Comparison of ENCODE assay signal across 10 cellular contexts in the genomic region with DNA sequence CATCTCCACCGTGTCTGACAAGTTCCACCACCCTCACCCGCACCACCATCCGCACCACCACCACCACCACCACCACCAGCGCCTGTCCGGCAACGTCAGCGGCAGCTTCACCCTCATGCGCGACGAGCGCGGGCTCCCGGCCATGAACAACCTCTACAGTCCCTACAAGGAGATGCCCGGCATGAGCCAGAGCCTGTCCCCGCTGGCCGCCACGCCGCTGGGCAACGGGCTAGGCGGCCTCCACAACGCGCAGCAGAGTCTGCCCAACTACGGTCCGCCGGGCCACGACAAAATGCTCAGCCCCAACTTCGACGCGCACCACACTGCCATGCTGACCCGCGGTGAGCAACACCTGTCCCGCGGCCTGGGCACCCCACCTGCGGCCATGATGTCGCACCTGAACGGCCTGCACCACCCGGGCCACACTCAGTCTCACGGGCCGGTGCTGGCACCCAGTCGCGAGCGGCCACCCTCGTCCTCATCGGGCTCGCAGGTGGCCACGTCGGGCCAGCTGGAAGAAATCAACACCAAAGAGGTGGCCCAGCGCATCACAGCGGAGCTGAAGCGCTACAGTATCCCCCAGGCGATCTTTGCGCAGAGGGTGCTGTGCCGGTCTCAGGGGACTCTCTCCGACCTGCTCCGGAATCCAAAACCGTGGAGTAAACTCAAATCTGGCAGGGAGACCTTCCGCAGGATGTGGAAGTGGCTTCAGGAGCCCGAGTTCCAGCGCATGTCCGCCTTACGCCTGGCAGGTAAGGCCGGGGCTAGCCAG. TPM values are rescaled to one million over a fixed set of nuclear protein-coding genes. Genes with fewer than 3 reads are reported as not detected.
DNase-seq lines count a peak whose midpoint lies in the region; ATAC-seq, FAIRE-seq and TF ChIP-seq lines count a peak whose summit lies in the region.
"Had no signal": no experiment of that assay in that cellular context is flagged by ENCODE, and none has a peak within 500 bp of the region (broad histone marks: within the 10 kb centered on the region; RNA-seq: fewer than 3 reads in every experiment).

No MANE protein-coding gene starts in this region.

- peaks cover 5% of the 10 kb centered on the region for H3K9me3 Mint-ChIP-seq in activated T-helper 1 cell treated with anti-CD3 and anti-CD28 coated beads, Interleukin-12 subunit alpha, Interleukin-12 subunit beta, Interleukin-2, Interleukin-4 antibody, amounts not matched to agents 30 ng/mL and 10 ng/mL and 1 ng/mL, durations not matched to agents 14 hours and 24 hours and 36 hours

- DNase-seq in GM13976 (ENCODE audit: low spot score), result peak; percentile 17
- DNase-seq in activated T-helper 1 cell treated with anti-CD3 and anti-CD28 coated beads, Interleukin-12 subunit alpha, Interleukin-12 subunit beta, Interleukin-2, Interleukin-4 antibody, amounts not matched to agents 30 ng/mL and 10 ng/mL and 1 ng/mL, durations not matched to agents 14 hours and 24 hours and 36 hours (ENCODE audit: low spot score), result no peak
- peak in 2 of 3 donors; percentile 34 to 60 for DNase-seq in right lobe of liver
- DNase-seq in GM12891 (ENCODE audit: insufficient read length, low spot score), result no peak
- no peak for DNase-seq in AG08396 (ENCODE audit: low spot score)
- DNase-seq: cortex of kidney, lower lobe of right lung had no signal

- WGBS in right lobe of liver (ENCODE audit: insufficient coverage, low coverage, low lambda C conversion rate, missing lambda C conversion rate), result 2% methylated on average over 20 of the region's 62 CpGs

- H3K9me3 ChIP-seq in right lobe of liver, result no peaks in the 10 kb centered on the region
- H3K9me3 ChIP-seq: lower lobe of right lung had no signal

- peak overlapping the region; percentile 83 for H3K27ac Mint-ChIP-seq in activated T-helper 1 cell treated with anti-CD3 and anti-CD28 coated beads, Interleukin-12 subunit alpha, Interleukin-12 subunit beta, Interleukin-2, Interleukin-4 antibody, amounts not matched to agents 30 ng/mL and 10 ng/mL and 1 ng/mL, durations not matched to agents 14 hours and 24 hours and 36 hours

- peak overlapping the region; percentile 55 to 79 (median 64) for H3K4me3 ChIP-seq in right lobe of liver
- H3K4me3 ChIP-seq: lower lobe of right lung had no signal

- H3K4me1 Mint-ChIP-seq in activated T-helper 1 cell treated with anti-CD3 and anti-CD28 coated beads, Interleukin-12 subunit alpha, Interleukin-12 subunit beta, Interleukin-2, Interleukin-4 antibody, amounts not matched to agents 30 ng/mL and 10 ng/mL and 1 ng/mL, durations not matched to agents 14 hours and 24 hours and 36 hours (ENCODE audit: low read depth), result peaks cover 9% of the 10 kb centered on the region

- in situ Hi-C loops in GM13976 (cut with MboI; ENCODE audit: low sequenced_read_pairs, unreplicated experiment), result loop anchor here (25.0 kb wide), 1 partner anchor 574 kb away; no protein-coding TSS in a partner anchor

- H3K4me3 Mint-ChIP-seq in activated T-helper 1 cell treated with anti-CD3 and anti-CD28 coated beads, Interleukin-12 subunit alpha, Interleukin-12 subunit beta, Interleukin-2, Interleukin-4 antibody, amounts not matched to agents 30 ng/mL and 10 ng/mL and 1 ng/mL, durations not matched to agents 14 hours and 24 hours and 36 hours, result no peak overlapping the region

- ATAC-seq in right lobe of liver, result no peak
- no peak for ATAC-seq in GM19397 (IDR thresholded peaks at IDR 0.05; ENCODE audit: unreplicated experiment)
- ATAC-seq in GM18498 (IDR thresholded peaks at IDR 0.05; ENCODE audit: unreplicated experiment), result no peak
- ATAC-seq: lower lobe of right lung had no signal

- H3K27me3 Mint-ChIP-seq in activated T-helper 1 cell treated with anti-CD3 and anti-CD28 coated beads, Interleukin-12 subunit alpha, Interleukin-12 subunit beta, Interleukin-2, Interleukin-4 antibody, amounts not matched to agents 30 ng/mL and 10 ng/mL and 1 ng/mL, durations not matched to agents 14 hours and 24 hours and 36 hours (ENCODE audit: insufficient read depth), result peaks cover 85% of the 10 kb centered on the region

- FAIRE-seq in GM12891 (lab: Jason Lieb, UNC), result no peak

- peaks cover 5% of the 10 kb centered on the region for H3K36me3 Mint-ChIP-seq in activated T-helper 1 cell treated with anti-CD3 and anti-CD28 coated beads, Interleukin-12 subunit alpha, Interleukin-12 subunit beta, Interleukin-2, Interleukin-4 antibody, amounts not matched to agents 30 ng/mL and 10 ng/mL and 1 ng/mL, durations not matched to agents 14 hours and 24 hours and 36 hours (ENCODE audit: low read depth)

- TF ChIP-seq POLR2A in right lobe of liver (IDR thresholded peaks at IDR 0.05) (no peak), GM12891 (IDR thresholded peaks at IDR 0.05; ENCODE audit: low read depth, low read length) (no peak)

- H3K27ac ChIP-seq in C4-2B (peak overlapping the region; percentile 34; the same call in 1 of the 2 replicates), right lobe of liver (peak overlapping the region in 1 of 3 donors; percentile 67)
- H3K27ac ChIP-seq: lower lobe of right lung had no signal

- peaks cover 0 to 15% (median 0%) of the 10 kb centered on the region in 4 donors for H3K4me1 ChIP-seq in right lobe of liver

- TF ChIP-seq CTCF in C4-2B (conservative IDR thresholded peaks at IDR 0.05), result no peak
- no peak for TF ChIP-seq CTCF in GM13976 (IDR thresholded peaks at IDR 0.05; ENCODE audit: borderline replicate concordance, control extremely low read depth, extremely low read depth, insufficient read depth, missing control alignments)
- TF ChIP-seq CTCF in right lobe of liver (IDR thresholded peaks at IDR 0.05), result no peak

- no peaks in the 10 kb centered on the region for H3K36me3 ChIP-seq in right lobe of liver
- H3K36me3 ChIP-seq: lower lobe of right lung had no signal

- intact Hi-C loops in activated T-helper 1 cell treated with anti-CD3 and anti-CD28 coated beads, Interleukin-12 subunit alpha, Interleukin-12 subunit beta, Interleukin-2, Interleukin-4 antibody, amounts not matched to agents 30 ng/mL and 10 ng/mL and 1 ng/mL, durations not matched to agents 14 hours and 24 hours and 36 hours (cut with micrococcal nuclease), result loop anchor here (2.0 to 10.0 kb wide), 3 partner anchors 569 to 1852 kb away; a partner anchor contains a TSS
- intact Hi-C loops in right lobe of liver (cut with DNase I), result no loop called here

- H3K27me3 ChIP-seq in right lobe of liver, result no peaks in the 10 kb centered on the region

TF ChIP-seq in GM12891, 5 proteins besides CTCF, POLR2A, EP300 and RAD21:
- TF ChIP-seq SPI1 (IDR thresholded peaks at IDR 0.05; ENCODE audit: low read depth, low read length) (no peak), TAF1 (IDR thresholded peaks at IDR 0.05; ENCODE audit: low read depth, low read length) (no peak), PAX5 (IDR thresholded peaks at IDR 0.05; ENCODE audit: insufficient read depth, low read length, severe bottlenecking) (no peak), POU2F2 (IDR thresholded peaks at IDR 0.05; ENCODE audit: low read depth, low read length) (no peak), POLR2AphosphoS5 (IDR thresholded peaks at IDR 0.05; ENCODE audit: low read depth, low read length) (no peak)

RNA-seq across cellular contexts. Expression of a gene that starts 1.2 kb away (rescaled TPM):
- under 0.01 TPM in 1 of 2 replicates, not detected in the other for total RNA-seq in activated T-helper 1 cell treated with anti-CD3 and anti-CD28 coated beads, Interleukin-12 subunit alpha, Interleukin-12 subunit beta, Interleukin-2, Interleukin-4 antibody, amounts not matched to agents 30 ng/mL and 10 ng/mL and 1 ng/mL, durations not matched to agents 14 hours and 24 hours and 36 hours
- total RNA-seq in right lobe of liver, result 10 to 100 TPM in 4 of 6 experiments, 1 to 10 TPM in 2; 7.7 to 25.8 (median 14.2) TPM
- polyA plus RNA-seq in GM12891 (2012; ENCODE audit: low read depth, missing spikeins), result 0.01 TPM

Comparison
In these comparisons a context has a peak if more than half of its experiments do, and no peak if none do; other contexts are left out.
1. DNase-seq: peak in GM13976 (single experiment) and right lobe of liver (2 of 3); none in activated T-helper 1 cell treated with anti-CD3 and anti-CD28 coated beads, Interleukin-12 subunit alpha, Interleukin-12 subunit beta, Interleukin-2, Interleukin-4 antibody, amounts not matched to agents 30 ng/mL and 10 ng/mL and 1 ng/mL, durations not matched to agents 14 hours and 24 hours and 36 hours (single experiment), GM12891 (single experiment) and AG08396 (single experiment).